21 cellular contexts compared by ENCODE assay signal in the genomic region with DNA sequence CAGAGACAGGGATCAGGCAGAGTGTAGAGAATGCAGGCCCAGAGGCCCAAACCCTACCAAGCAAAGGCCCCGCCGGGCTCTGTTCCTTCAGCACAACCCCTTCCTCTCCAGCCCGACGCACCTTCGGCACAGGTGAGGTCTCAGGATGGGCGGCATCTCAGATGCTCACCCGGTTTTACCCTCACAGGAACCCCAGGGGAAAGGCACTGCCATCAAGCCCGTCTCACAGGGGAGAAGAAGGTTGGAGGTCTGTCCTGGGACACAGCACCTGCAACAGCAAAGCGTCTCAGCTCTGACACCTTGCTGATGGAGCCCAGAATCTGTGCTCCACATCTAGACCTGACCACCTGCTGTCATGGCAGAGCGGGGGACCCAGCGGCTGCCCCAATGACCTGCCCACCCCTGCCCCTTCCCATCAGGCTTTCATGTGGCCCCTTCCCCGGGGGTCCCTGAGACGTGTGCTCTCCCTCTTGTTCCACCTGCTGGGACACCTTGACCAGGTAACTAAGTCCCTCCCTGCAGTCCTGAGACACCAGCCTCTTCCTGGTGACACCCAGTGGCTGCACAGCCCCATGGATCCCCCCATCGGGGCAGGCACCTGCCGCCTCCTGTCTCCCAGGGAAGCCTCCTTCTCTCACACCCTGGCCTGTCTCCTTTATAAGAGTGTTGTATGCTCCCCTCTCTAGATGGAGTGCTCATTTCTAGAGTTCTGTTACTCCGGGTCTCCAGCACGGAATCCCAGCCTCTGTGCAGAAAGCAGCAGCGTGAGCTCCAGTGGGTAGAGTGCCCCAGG.
A peak's percentile ranks its signal among the peaks of the same experiment; 100 is the strongest.
DNase-seq lines count a peak whose midpoint lies in the region; ATAC-seq and TF ChIP-seq lines count a peak whose summit lies in the region.
"Had no signal": no experiment of that assay in that cellular context is flagged by ENCODE, and none has a peak within 500 bp of the region (broad histone marks: within the 10 kb centered on the region; RNA-seq: fewer than 3 reads in every experiment).

No MANE protein-coding gene starts in this region.

- TF ChIP-seq CTCF in GM13976 (IDR thresholded peaks at IDR 0.05; ENCODE audit: borderline replicate concordance, control extremely low read depth, extremely low read depth, insufficient read depth, missing control alignments): no peak
- TF ChIP-seq CTCF in WERI-Rb-1 (IDR thresholded peaks at IDR 0.05; ENCODE audit: low read depth, low read length): no peak

- H3K27ac Mint-ChIP-seq in natural killer cell treated with Interleukin-12 subunit alpha and Interleukin-12 subunit beta and Interleukin-15 and Interleukin-18, amount 100 ng/mL, for 72 hours: no peak overlapping the region
- H3K27ac Mint-ChIP-seq in stimulated activated memory B cell treated with anti-CD40 and anti-IgM and Interleukin-4, amounts not matched to agents 10 μg/mL and 1 μg/mL and 100 μg/mL, for 72 hours: no peak overlapping the region
- H3K27ac Mint-ChIP-seq: CD8-positive, alpha-beta memory T cell had no signal

- no peaks in the 10 kb centered on the region for H3K4me1 Mint-ChIP-seq in natural killer cell treated with Interleukin-12 subunit alpha and Interleukin-12 subunit beta and Interleukin-15 and Interleukin-18, amount 100 ng/mL, for 72 hours (ENCODE audit: low read depth in 2 of 2)
- no peaks in the 10 kb centered on the region for H3K4me1 Mint-ChIP-seq in stimulated activated memory B cell treated with anti-CD40 and anti-IgM and Interleukin-4, amounts not matched to agents 10 μg/mL and 1 μg/mL and 100 μg/mL, for 72 hours
- H3K4me1 Mint-ChIP-seq: CD8-positive, alpha-beta memory T cell had no signal

- no peaks in the 10 kb centered on the region for H3K9me3 ChIP-seq in WERI-Rb-1 (ENCODE audit: severe bottlenecking)
- H3K9me3 ChIP-seq: BLaER1 treated with 17β-estradiol and CSF1 and Interleukin-3, amounts not matched to agents 10 nM and 100 nM; Peyer's patch had no signal

- no peaks in the 10 kb centered on the region for H3K27me3 Mint-ChIP-seq in natural killer cell treated with Interleukin-12 subunit alpha and Interleukin-12 subunit beta and Interleukin-15 and Interleukin-18, amount 100 ng/mL, for 72 hours
- no peaks in the 10 kb centered on the region for H3K27me3 Mint-ChIP-seq in stimulated activated memory B cell treated with anti-CD40 and anti-IgM and Interleukin-4, amounts not matched to agents 10 μg/mL and 1 μg/mL and 100 μg/mL, for 72 hours

- in situ Hi-C loops in GM13976 (cut with MboI; ENCODE audit: low sequenced_read_pairs, unreplicated experiment): no loop called here

- H3K36me3 Mint-ChIP-seq in natural killer cell treated with Interleukin-12 subunit alpha and Interleukin-12 subunit beta and Interleukin-15 and Interleukin-18, amount 100 ng/mL, for 72 hours: no peaks in the 10 kb centered on the region
- H3K36me3 Mint-ChIP-seq in stimulated activated memory B cell treated with anti-CD40 and anti-IgM and Interleukin-4, amounts not matched to agents 10 μg/mL and 1 μg/mL and 100 μg/mL, for 72 hours: no peaks in the 10 kb centered on the region
- H3K36me3 Mint-ChIP-seq: CD8-positive, alpha-beta memory T cell had no signal

- DNase-seq in GM13976 (ENCODE audit: low spot score): peak; percentile 37
- peak; percentile 4 for DNase-seq in WERI-Rb-1
- peak; percentile 53 for DNase-seq in natural killer cell treated with Interleukin-12 subunit alpha and Interleukin-12 subunit beta and Interleukin-15 and Interleukin-18, amount 100 ng/mL, for 72 hours (ENCODE audit: low spot score)
- DNase-seq in globus pallidus (ENCODE audit: low spot score): no peak
- no peak for DNase-seq in SIG-M5 treated with dmso at 0.1 percent for 504 hours (lab: John Stamatoyannopoulos, UW; ENCODE audit: unreplicated experiment)
- DNase-seq in activated naive CD4-positive, alpha-beta T cell (lab: John Stamatoyannopoulos, UW): no peak
- DNase-seq: Calu3; CD8-positive, alpha-beta memory T cell; DMS153; GOT3; KG1; NCI-H1092; NCI-H1436 treated with DMSO at 0.1 percent for 48 hours; NCI-H2029; NCI-H2227 treated with DMSO at 0.1 percent for 48 hours; NCI-H510A had no signal

- H3K27ac ChIP-seq in WERI-Rb-1: no peak overlapping the region
- H3K27ac ChIP-seq: BLaER1 treated with 17β-estradiol and CSF1 and Interleukin-3, amounts not matched to agents 10 nM and 100 nM; Peyer's patch; SJSA1 had no signal

- no peaks in the 10 kb centered on the region for H3K27me3 ChIP-seq in WERI-Rb-1 (ENCODE audit: insufficient read depth, low read depth, severe bottlenecking)
- H3K27me3 ChIP-seq: Peyer's patch, SJSA1 had no signal

- H3K9me3 Mint-ChIP-seq in natural killer cell treated with Interleukin-12 subunit alpha and Interleukin-12 subunit beta and Interleukin-15 and Interleukin-18, amount 100 ng/mL, for 72 hours: no peaks in the 10 kb centered on the region
- H3K9me3 Mint-ChIP-seq in stimulated activated memory B cell treated with anti-CD40 and anti-IgM and Interleukin-4, amounts not matched to agents 10 μg/mL and 1 μg/mL and 100 μg/mL, for 72 hours: peaks cover 3% of the 10 kb centered on the region
- H3K9me3 Mint-ChIP-seq: CD8-positive, alpha-beta memory T cell had no signal

- ATAC-seq in natural killer cell treated with Interleukin-12 subunit alpha and Interleukin-12 subunit beta and Interleukin-15 and Interleukin-18, amount 100 ng/mL, for 72 hours: no peak
- peak; percentile 43 for ATAC-seq in stimulated activated memory B cell treated with anti-CD40 and anti-IgM and Interleukin-4, amounts not matched to agents 10 μg/mL and 1 μg/mL and 100 μg/mL, for 72 hours
- ATAC-seq: HCT116 had no signal

- no peak overlapping the region for H3K4me3 Mint-ChIP-seq in natural killer cell treated with Interleukin-12 subunit alpha and Interleukin-12 subunit beta and Interleukin-15 and Interleukin-18, amount 100 ng/mL, for 72 hours
- H3K4me3 Mint-ChIP-seq in stimulated activated memory B cell treated with anti-CD40 and anti-IgM and Interleukin-4, amounts not matched to agents 10 μg/mL and 1 μg/mL and 100 μg/mL, for 72 hours: no peak overlapping the region
- H3K4me3 Mint-ChIP-seq: CD8-positive, alpha-beta memory T cell had no signal

- no peak overlapping the region for H3K4me3 ChIP-seq in WERI-Rb-1 (ENCODE audit: low read depth, low read length)
- H3K4me3 ChIP-seq: BLaER1 treated with 17β-estradiol and CSF1 and Interleukin-3, amounts not matched to agents 10 nM and 100 nM; Peyer's patch; SJSA1 had no signal

- peaks cover 5% of the 10 kb centered on the region for H3K36me3 ChIP-seq in WERI-Rb-1
- H3K36me3 ChIP-seq: BLaER1 treated with 17β-estradiol and CSF1 and Interleukin-3, amounts not matched to agents 10 nM and 100 nM; Peyer's patch; SJSA1 had no signal

Comparison
In these comparisons a context has a peak if more than half of its experiments do, and no peak if none do; other contexts are left out.
1. DNase-seq: peak in GM13976 (single experiment), WERI-Rb-1 (single experiment) and natural killer cell treated with Interleukin-12 subunit alpha and Interleukin-12 subunit beta and Interleukin-15 and Interleukin-18, amount 100 ng/mL, for 72 hours (single experiment); none in globus pallidus (single experiment), SIG-M5 treated with dmso at 0.1 percent for 504 hours (single experiment) and activated naive CD4-positive, alpha-beta T cell (0 of 4).